ENCODE assay signal across 10 cellular contexts in the genomic region with DNA sequence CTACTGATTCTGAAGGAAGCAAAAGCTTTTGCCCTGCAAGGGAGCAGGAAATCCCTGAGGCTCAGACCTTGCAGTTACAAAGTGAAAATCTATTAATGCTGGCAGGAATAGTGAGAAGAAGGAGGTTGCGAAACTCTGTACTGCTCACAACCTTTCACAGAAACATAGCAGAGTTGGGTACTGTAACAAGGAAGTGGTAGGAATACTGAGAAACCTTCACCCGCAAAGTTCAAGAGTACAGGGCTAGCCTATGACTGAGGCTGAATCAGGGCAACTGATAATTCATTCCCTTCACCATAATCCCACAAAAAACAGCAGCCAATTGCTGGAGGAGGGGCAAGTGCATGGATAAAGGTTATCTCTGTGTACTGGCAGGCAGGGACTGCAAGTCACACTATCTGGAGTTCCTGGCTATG. TPM values are rescaled to one million over a fixed set of nuclear protein-coding genes. Genes with fewer than 3 reads are reported as not detected.
DNase-seq lines count a peak whose midpoint lies in the region; ATAC-seq lines count a peak whose summit lies in the region.
"Had no signal": no experiment of that assay in that cellular context is flagged by ENCODE, and none has a peak within 500 bp of the region (broad histone marks: within the 10 kb centered on the region; RNA-seq: fewer than 3 reads in every experiment).

No MANE protein-coding gene starts in this region.

- H3K4me1 Mint-ChIP-seq in stimulated activated memory B cell treated with anti-CD40 and anti-IgM and Interleukin-4, amounts not matched to agents 10 μg/mL and 1 μg/mL and 100 μg/mL, for 72 hours = no peaks in the 10 kb centered on the region
- H3K4me1 Mint-ChIP-seq in activated naive CD8-positive, alpha-beta T cell treated with anti-CD3 and anti-CD28 coated beads, Interleukin-2, amount 50 U/mL, for 24 hours = no peaks in the 10 kb centered on the region

- H3K27ac ChIP-seq in epithelial cell of prostate = no peak overlapping the region

- no peak overlapping the region for H3K4me3 Mint-ChIP-seq in stimulated activated memory B cell treated with anti-CD40 and anti-IgM and Interleukin-4, amounts not matched to agents 10 μg/mL and 1 μg/mL and 100 μg/mL, for 72 hours
- no peak overlapping the region for H3K4me3 Mint-ChIP-seq in activated naive CD8-positive, alpha-beta T cell treated with anti-CD3 and anti-CD28 coated beads, Interleukin-2, amount 50 U/mL, for 24 hours

- no peaks in the 10 kb centered on the region for H3K36me3 Mint-ChIP-seq in stimulated activated memory B cell treated with anti-CD40 and anti-IgM and Interleukin-4, amounts not matched to agents 10 μg/mL and 1 μg/mL and 100 μg/mL, for 72 hours
- H3K36me3 Mint-ChIP-seq in activated naive CD8-positive, alpha-beta T cell treated with anti-CD3 and anti-CD28 coated beads, Interleukin-2, amount 50 U/mL, for 24 hours (ENCODE audit: low read depth) = no peaks in the 10 kb centered on the region

- no peaks in the 10 kb centered on the region for H3K9me3 Mint-ChIP-seq in stimulated activated memory B cell treated with anti-CD40 and anti-IgM and Interleukin-4, amounts not matched to agents 10 μg/mL and 1 μg/mL and 100 μg/mL, for 72 hours
- H3K9me3 Mint-ChIP-seq in activated naive CD8-positive, alpha-beta T cell treated with anti-CD3 and anti-CD28 coated beads, Interleukin-2, amount 50 U/mL, for 24 hours = peaks cover 6% of the 10 kb centered on the region

- in situ Hi-C loops in G401 (cut with HindIII; ENCODE audit: low sequenced_read_pairs) = loop anchor here (25.0 kb wide), 1 partner anchor 1206 kb away; no protein-coding TSS in a partner anchor

- no peaks in the 10 kb centered on the region for H3K27me3 Mint-ChIP-seq in stimulated activated memory B cell treated with anti-CD40 and anti-IgM and Interleukin-4, amounts not matched to agents 10 μg/mL and 1 μg/mL and 100 μg/mL, for 72 hours
- peaks cover 2% of the 10 kb centered on the region for H3K27me3 Mint-ChIP-seq in activated naive CD8-positive, alpha-beta T cell treated with anti-CD3 and anti-CD28 coated beads, Interleukin-2, amount 50 U/mL, for 24 hours

- ATAC-seq in GM21529 (IDR thresholded peaks at IDR 0.05; ENCODE audit: unreplicated experiment) (peak; percentile 98), HG03575 (IDR thresholded peaks at IDR 0.05; ENCODE audit: extremely low read depth, insufficient number of reproducible peaks, low FRiP score, unreplicated experiment) (peak; percentile 77), HG02973 (IDR thresholded peaks at IDR 0.05; ENCODE audit: unreplicated experiment) (no peak)
- ATAC-seq in stimulated activated memory B cell treated with anti-CD40 and anti-IgM and Interleukin-4, amounts not matched to agents 10 μg/mL and 1 μg/mL and 100 μg/mL, for 72 hours = no peak
- ATAC-seq in activated naive CD8-positive, alpha-beta T cell treated with anti-CD3 and anti-CD28 coated beads, Interleukin-2, amount 50 U/mL, for 24 hours = no peak

- H3K27ac Mint-ChIP-seq in stimulated activated memory B cell treated with anti-CD40 and anti-IgM and Interleukin-4, amounts not matched to agents 10 μg/mL and 1 μg/mL and 100 μg/mL, for 72 hours = no peak overlapping the region
- H3K27ac Mint-ChIP-seq in activated naive CD8-positive, alpha-beta T cell treated with anti-CD3 and anti-CD28 coated beads, Interleukin-2, amount 50 U/mL, for 24 hours = no peak overlapping the region

- DNase-seq in CD1c-positive myeloid dendritic cell (ENCODE audit: extremely low spot score) = peak; percentile 30
- peak; percentile 67 for DNase-seq in epithelial cell of prostate (ENCODE audit: low read depth, low spot score)
- DNase-seq in activated naive CD8-positive, alpha-beta T cell treated with anti-CD3 and anti-CD28 coated beads, Interleukin-2, amount 50 U/mL, for 24 hours = no peak
- no peak for DNase-seq in G401 (ENCODE audit: low spot score)
- DNase-seq: COR-L47, right cardiac atrium had no signal

RNA-seq across cellular contexts. Expression of a gene that starts 23.9 kb away (rescaled TPM):
- total RNA-seq in G401 (2014; rRNA removed; shearing (Covaris generic)) = 33.5 and 44.0 TPM in 2 replicates

Comparison
In these comparisons a context has a peak if more than half of its experiments do, and no peak if none do; other contexts are left out.
1. DNase-seq: peak in CD1c-positive myeloid dendritic cell (single experiment) and epithelial cell of prostate (single experiment); none in activated naive CD8-positive, alpha-beta T cell treated with anti-CD3 and anti-CD28 coated beads, Interleukin-2, amount 50 U/mL, for 24 hours (single experiment) and G401 (single experiment).
2. ATAC-seq: peak in GM21529 (single experiment) and HG03575 (single experiment); none in HG02973 (single experiment), stimulated activated memory B cell treated with anti-CD40 and anti-IgM and Interleukin-4, amounts not matched to agents 10 μg/mL and 1 μg/mL and 100 μg/mL, for 72 hours (single experiment) and activated naive CD8-positive, alpha-beta T cell treated with anti-CD3 and anti-CD28 coated beads, Interleukin-2, amount 50 U/mL, for 24 hours (single experiment).